ENCODE assay signal across 21 cellular contexts in the genomic region with DNA sequence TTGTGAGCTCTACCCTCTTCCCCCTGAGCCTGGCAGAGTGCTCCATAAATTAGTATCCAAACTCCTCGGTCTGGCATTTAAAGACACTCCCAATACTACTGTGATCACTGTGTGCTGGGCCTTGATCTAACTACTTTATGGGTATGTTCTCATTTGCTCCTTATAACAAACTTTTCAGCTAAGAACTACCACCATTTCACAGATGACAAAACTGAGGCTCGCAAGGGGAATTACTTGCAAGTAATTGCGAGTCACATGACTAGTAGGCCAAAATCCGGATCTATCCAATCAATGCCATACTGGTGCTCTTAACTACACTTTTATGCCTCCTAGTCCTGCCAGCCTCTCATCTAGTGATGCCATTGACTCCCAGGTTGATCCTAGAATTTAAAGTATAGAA.
"Had no signal": no experiment of that assay in that cellular context is flagged by ENCODE, and none has a peak within 500 bp of the region (broad histone marks: within the 10 kb centered on the region; RNA-seq: fewer than 3 reads in every experiment).

No MANE protein-coding gene starts in this region.

- H3K27me3 Mint-ChIP-seq: activated CD4-positive, alpha-beta memory T cell treated with anti-CD3 and anti-CD28 coated beads, Interleukin-2, amount 10 ng/mL, durations not matched to agents 7 days and 5 days; activated CD4-positive, alpha-beta T cell treated with anti-CD3 and anti-CD28 coated beads, Interleukin-2, amount 10 ng/mL, durations not matched to agents 7 days and 5 days; activated naive CD4-positive, alpha-beta T cell treated with anti-CD3 and anti-CD28 coated beads, Interleukin-2, amount 10 ng/mL, durations not matched to agents 7 days and 5 days had no signal

- H3K27me3 ChIP-seq: brain microvascular endothelial cell, cardiac muscle cell had no signal

- H3K4me3 ChIP-seq: cardiac muscle cell, SK-N-MC had no signal

- H3K4me3 Mint-ChIP-seq: activated CD4-positive, alpha-beta memory T cell treated with anti-CD3 and anti-CD28 coated beads, Interleukin-2, amount 10 ng/mL, durations not matched to agents 7 days and 5 days; activated CD4-positive, alpha-beta T cell treated with anti-CD3 and anti-CD28 coated beads, Interleukin-2, amount 10 ng/mL, durations not matched to agents 7 days and 5 days; activated naive CD4-positive, alpha-beta T cell treated with anti-CD3 and anti-CD28 coated beads, Interleukin-2, amount 10 ng/mL, durations not matched to agents 7 days and 5 days had no signal

- ATAC-seq: PC-3 had no signal

- H3K27ac ChIP-seq: brain microvascular endothelial cell, cardiac muscle cell, SK-N-MC, VCaP had no signal

- DNase-seq: activated CD4-positive, alpha-beta memory T cell treated with anti-CD3 and anti-CD28 coated beads, Interleukin-2, amount 10 ng/mL, durations not matched to agents 7 days and 5 days; activated CD4-positive, alpha-beta T cell treated with anti-CD3 and anti-CD28 coated beads, Interleukin-2, amount 10 ng/mL, durations not matched to agents 7 days and 5 days; activated CD4-positive, CD25-positive, alpha-beta regulatory T cell; activated CD8-positive, alpha-beta memory T cell treated with anti-CD3 and anti-CD28 coated beads, Interleukin-2, amount 50 U/mL, for 48 hours; activated gamma-delta T cell; activated naive CD4-positive, alpha-beta T cell treated with anti-CD3 and anti-CD28 coated beads, Interleukin-2, amount 10 ng/mL, durations not matched to agents 7 days and 5 days; activated T-cell treated with anti-CD3 and anti-CD28 coated beads, Interleukin-2, amount 50 U/mL, for 1 hour; brain microvascular endothelial cell; cerebellar nuclear complex; Karpas-422; NCI-H1105 treated with DMSO at 0.1 percent for 48 hours; NCI-H1436 treated with DMSO at 0.1 percent for 48 hours; NCI-H187; NCI-H2081; NCI-H446; NCI-H524; PC-3; T-helper 1 cell had no signal

- H3K27ac Mint-ChIP-seq: activated naive CD4-positive, alpha-beta T cell treated with anti-CD3 and anti-CD28 coated beads, Interleukin-2, amount 10 ng/mL, durations not matched to agents 7 days and 5 days had no signal

- H3K9me3 Mint-ChIP-seq: activated CD4-positive, alpha-beta memory T cell treated with anti-CD3 and anti-CD28 coated beads, Interleukin-2, amount 10 ng/mL, durations not matched to agents 7 days and 5 days; activated CD4-positive, alpha-beta T cell treated with anti-CD3 and anti-CD28 coated beads, Interleukin-2, amount 10 ng/mL, durations not matched to agents 7 days and 5 days; activated naive CD4-positive, alpha-beta T cell treated with anti-CD3 and anti-CD28 coated beads, Interleukin-2, amount 10 ng/mL, durations not matched to agents 7 days and 5 days had no signal
